16 cellular contexts compared by ENCODE assay signal in genomic region chr3:66493464-66494099, GRCh38. TPM values are rescaled to one million over a fixed set of nuclear protein-coding genes. Genes with fewer than 3 reads are reported as not detected.
DNase-seq lines count a peak whose midpoint lies in the region; ATAC-seq, FAIRE-seq and TF ChIP-seq lines count a peak whose summit lies in the region.
"Had no signal": no experiment of that assay in that cellular context is flagged by ENCODE, and none has a peak within 500 bp of the region (broad histone marks: within the 10 kb centered on the region; RNA-seq: fewer than 3 reads in every experiment).

No MANE protein-coding gene starts in this region.

- H3K79me2 ChIP-seq in Karpas-422 (ENCODE audit: low read length) = peaks cover 29% of the 10 kb centered on the region; the same call in 1 of the 2 replicates

- H3K9ac ChIP-seq in Karpas-422 (ENCODE audit: low read length) (no peak overlapping the region), endodermal cell (ENCODE audit: extremely low read depth, low read length, poor library complexity, severe bottlenecking) (no peak overlapping the region), kidney (ENCODE audit: low read length in 2 of 2) (no peak overlapping the region)

- H3K9me3 Mint-ChIP-seq in activated CD4-positive, alpha-beta T cell treated with anti-CD3 and anti-CD28 coated beads for 36 hours (ENCODE audit: low read depth) = no peaks in the 10 kb centered on the region
- no peaks in the 10 kb centered on the region for H3K9me3 Mint-ChIP-seq in endodermal cell

- H3K4me3 Mint-ChIP-seq in activated CD4-positive, alpha-beta T cell treated with anti-CD3 and anti-CD28 coated beads for 36 hours = no peak overlapping the region
- H3K4me3 Mint-ChIP-seq in endodermal cell = peak overlapping the region; percentile 16

- H3K9me3 ChIP-seq in Karpas-422 (ENCODE audit: low read length) = no peaks in the 10 kb centered on the region
- H3K9me3 ChIP-seq in endodermal cell (ENCODE audit: control insufficient read depth, low read length) = no peaks in the 10 kb centered on the region
- no peaks in the 10 kb centered on the region for H3K9me3 ChIP-seq in small intestine (ENCODE audit: control insufficient read depth, low read depth)
- H3K9me3 ChIP-seq in kidney (ENCODE audit: control insufficient read depth in 1 of 2, low read length in 2 of 2) = no peaks in the 10 kb centered on the region

- no peak for DNase-seq in activated CD4-positive, alpha-beta T cell treated with anti-CD3 and anti-CD28 coated beads for 36 hours
- DNase-seq in activated CD4-positive, alpha-beta T cell treated with anti-CD3 and anti-CD28 coated beads for 48 hours = no peak
- DNase-seq in Karpas-422 (no peak), endodermal cell (no peak), small intestine (peak; percentile 67), superior temporal gyrus (ENCODE audit: extremely low spot score) (no peak), kidney (no peak)
- DNase-seq in stimulated activated CD4-positive, alpha-beta T cell treated with anti-CD3 and anti-CD28 coated beads, Interleukin-15, amount 100 ng/mL, for 24 hours = no peak
- DNase-seq: activated CD4-positive, CD25-positive, alpha-beta regulatory T cell; cortex of kidney; DMS 273 treated with DMSO at 0.1 percent for 48 hours; H7; NCI-H1436; NCI-H82; SIG-M5; substantia nigra had no signal

- H3K4me3 ChIP-seq in Karpas-422 (ENCODE audit: low read length) = no peak overlapping the region
- H3K4me3 ChIP-seq in endodermal cell (ENCODE audit: low read length) = peak overlapping the region; percentile 30
- no peak overlapping the region for H3K4me3 ChIP-seq in small intestine (ENCODE audit: low read depth in 1 of 2, low read length in 2 of 2)
- H3K4me3 ChIP-seq in kidney (ENCODE audit: low read length in 2 of 2) = no peak overlapping the region

- H3K27ac Mint-ChIP-seq in activated CD4-positive, alpha-beta T cell treated with anti-CD3 and anti-CD28 coated beads for 36 hours = peak overlapping the region; percentile 68
- no peak overlapping the region for H3K27ac Mint-ChIP-seq in endodermal cell

- no peaks in the 10 kb centered on the region for H3K27me3 Mint-ChIP-seq in activated CD4-positive, alpha-beta T cell treated with anti-CD3 and anti-CD28 coated beads for 36 hours
- H3K27me3 Mint-ChIP-seq in endodermal cell (ENCODE audit: insufficient read depth) = no peaks in the 10 kb centered on the region

- 62 to 64% methylated on average over 4 to 5 of the region's 5 CpGs for WGBS in endodermal cell (ENCODE audit: insufficient coverage in 1 of 2, insufficient read length in 1 of 2), 2 experiments
- WGBS in small intestine, 3 donors = 27 to 62% (median 39%) methylated on average over 5 of the region's 5 CpGs

- no peaks in the 10 kb centered on the region for H4K20me1 ChIP-seq in Karpas-422 (ENCODE audit: insufficient read depth, low read depth, low read length)

- H3K4me1 ChIP-seq in Karpas-422 (ENCODE audit: low read length) (peaks cover 98% of the 10 kb centered on the region), endodermal cell (ENCODE audit: control insufficient read depth, insufficient read depth, low read length) (peaks cover 48% of the 10 kb centered on the region), small intestine (ENCODE audit: control insufficient read depth in 2 of 2, insufficient read depth in 1 of 2, low read depth in 1 of 2, low read length in 1 of 2) (peaks cover 8 to 33% of the 10 kb centered on the region in 2 donors), kidney (ENCODE audit: control insufficient read depth in 1 of 2, insufficient read depth in 1 of 2, low read depth in 1 of 2, low read length in 2 of 2) (peaks cover 3 to 9% of the 10 kb centered on the region in 2 donors)

- no peaks in the 10 kb centered on the region for H3K9me2 ChIP-seq in Karpas-422 (replicated peaks; ENCODE audit: insufficient read depth, low read length)

- no peak for FAIRE-seq in small intestine (lab: Jason Lieb, UNC)
- no peak for FAIRE-seq in kidney (lab: Jason Lieb, UNC)

- TF ChIP-seq CTCF in endodermal cell (conservative IDR thresholded peaks at IDR 0.05) (no peak), kidney (IDR thresholded peaks at IDR 0.05; ENCODE audit: borderline replicate concordance, extremely low read depth, insufficient read depth) (no peak)

- H3K36me3 ChIP-seq in Karpas-422 (ENCODE audit: insufficient read depth, low read length) (no peaks in the 10 kb centered on the region), endodermal cell (ENCODE audit: control insufficient read depth, insufficient read depth, low read length) (no peaks in the 10 kb centered on the region), small intestine (ENCODE audit: control insufficient read depth in 2 of 2, insufficient read depth in 2 of 2, low read length in 2 of 2) (no peaks in the 10 kb centered on the region), kidney (ENCODE audit: control insufficient read depth in 1 of 2, insufficient read depth in 2 of 2, low read length in 2 of 2) (no peaks in the 10 kb centered on the region)

- no peak for ATAC-seq in activated CD4-positive, alpha-beta T cell treated with anti-CD3 and anti-CD28 coated beads for 36 hours

- H2AFZ ChIP-seq in Karpas-422 (ENCODE audit: low read length) = no peak overlapping the region

- H3K4me2 ChIP-seq in Karpas-422 (ENCODE audit: low read depth, low read length, poor library complexity, severe bottlenecking) = no peak overlapping the region

- peaks cover 86% of the 10 kb centered on the region for H3K4me1 Mint-ChIP-seq in activated CD4-positive, alpha-beta T cell treated with anti-CD3 and anti-CD28 coated beads for 36 hours
- peaks cover 77% of the 10 kb centered on the region for H3K4me1 Mint-ChIP-seq in endodermal cell

- CTCF ChIA-PET in activated CD4-positive, alpha-beta T cell treated with anti-CD3 and anti-CD28 coated beads for 36 hours (lab: Charles Lee) = interaction anchor here (0.6 kb wide), 1 partner anchor 313 kb away, joined by 3 read pairs; no protein-coding TSS in a partner anchor

- no peaks in the 10 kb centered on the region for H3K36me3 Mint-ChIP-seq in activated CD4-positive, alpha-beta T cell treated with anti-CD3 and anti-CD28 coated beads for 36 hours (ENCODE audit: low read depth)
- H3K36me3 Mint-ChIP-seq in endodermal cell (ENCODE audit: low read depth) = no peaks in the 10 kb centered on the region

- H3K27me3 ChIP-seq in Karpas-422 (ENCODE audit: low read length) = no peaks in the 10 kb centered on the region
- H3K27me3 ChIP-seq in endodermal cell (ENCODE audit: control insufficient read depth, insufficient read depth, low read length, poor library complexity, severe bottlenecking) = no peaks in the 10 kb centered on the region
- no peaks in the 10 kb centered on the region for H3K27me3 ChIP-seq in small intestine (ENCODE audit: control insufficient read depth in 2 of 2, insufficient read depth in 2 of 2, low read length in 2 of 2)

- intact Hi-C loops in activated CD4-positive, alpha-beta T cell treated with anti-CD3 and anti-CD28 coated beads for 36 hours (cut with DNase I, micrococcal nuclease) = loop anchor here in 1 of 2 experiments (2.0 to 10.0 kb wide), 2 partner anchors 13 to 321 kb away; no protein-coding TSS in a partner anchor
- intact Hi-C loops in kidney (cut with DNase I) = no loop called here

- POLR2A ChIA-PET in activated CD4-positive, alpha-beta T cell treated with anti-CD3 and anti-CD28 coated beads for 36 hours (lab: Charles Lee) = interaction anchor here (0.9 kb wide), 1 partner anchor 20 kb away, joined by 5 read pairs; no protein-coding TSS in a partner anchor

- H3K27ac ChIP-seq in Karpas-422 (ENCODE audit: low read length) (peak overlapping the region; percentile 4; the same call in 1 of the 2 replicates), endodermal cell (ENCODE audit: low read depth, low read length) (no peak overlapping the region), small intestine (ENCODE audit: low read depth in 1 of 2, low read length in 1 of 2) (peak overlapping the region in 1 of 2 donors; percentile 76), kidney (ENCODE audit: low read depth in 2 of 2, low read length in 2 of 2) (no peak overlapping the region)

RNA-seq across cellular contexts. Expression of gene LRIG1, which starts 7.2 kb away (rescaled TPM):
- 10 to 100 TPM; 19.1 to 22.7 TPM for total RNA-seq in activated CD4-positive, alpha-beta T cell treated with anti-CD3 and anti-CD28 coated beads for 36 hours
- 52.4 and 75.4 TPM in 2 replicates for total RNA-seq in Karpas-422 (2014; rRNA removed; shearing (Covaris generic); ENCODE audit: low replicate concordance)
- total RNA-seq in endodermal cell (10 to 100 TPM; 37.5 to 42.3 TPM), kidney (20.6 TPM)
- 119 TPM for polyA plus RNA-seq in endodermal cell (2013, experiment 1 of 2)
- polyA plus RNA-seq in endodermal cell (2013, experiment 2 of 2) = 96.5 TPM
- polyA plus RNA-seq in small intestine (10 to 100 TPM in 1 of 3 donors, 1 to 10 TPM in 2; 3.5 to 39.3 (median 4.5) TPM), kidney (ENCODE audit: insufficient read depth, low read depth, low replicate concordance) (8.2 TPM)
